ENCODE assay signal across 16 cellular contexts in genomic region chr2:16031848-16032159, GRCh38.
DNase-seq lines count a peak whose midpoint lies in the region; ATAC-seq and TF ChIP-seq lines count a peak whose summit lies in the region.
"Had no signal": no experiment of that assay in that cellular context is flagged by ENCODE, and none has a peak within 500 bp of the region (broad histone marks: within the 10 kb centered on the region; RNA-seq: fewer than 3 reads in every experiment).

No MANE protein-coding gene starts in this region.

- H3K4me1 Mint-ChIP-seq in progenitor cell of endocrine pancreas (ENCODE audit: low read depth): peaks cover 10% of the 10 kb centered on the region
- H3K4me1 Mint-ChIP-seq: activated naive CD4-positive, alpha-beta T cell treated with anti-CD3 and anti-CD28 coated beads, Interleukin-2, amount 10 ng/mL, durations not matched to agents 7 days and 5 days had no signal

- peaks cover 4% of the 10 kb centered on the region for H3K27me3 Mint-ChIP-seq in progenitor cell of endocrine pancreas
- H3K27me3 Mint-ChIP-seq: activated naive CD4-positive, alpha-beta T cell treated with anti-CD3 and anti-CD28 coated beads, Interleukin-2, amount 10 ng/mL, durations not matched to agents 7 days and 5 days had no signal

- H3K27ac ChIP-seq in C4-2B (peak overlapping the region; percentile 49; the same call in 1 of the 2 replicates), Peyer's patch (no peak overlapping the region), lower lobe of right lung (no peak overlapping the region)
- H3K27ac ChIP-seq: heart right ventricle, testis had no signal

- DNase-seq in LoVo (ENCODE audit: low spot score): peak; percentile 36
- DNase-seq in Peyer's patch: peak in 2 of 3 donors; percentile 53 to 63
- peak; percentile 73 for DNase-seq in lower lobe of right lung
- DNase-seq in progenitor cell of endocrine pancreas (ENCODE audit: low spot score, unreplicated experiment): no peak
- DNase-seq: activated CD4-positive, CD25-positive, alpha-beta regulatory T cell treated with anti-CD3 and anti-CD28 coated beads, Interleukin-2, amount 50 U/mL, for 72 hours; activated naive CD4-positive, alpha-beta T cell treated with anti-CD3 and anti-CD28 coated beads, Interleukin-2, amount 10 ng/mL, durations not matched to agents 7 days and 5 days; heart right ventricle; kidney; NCI-H226; T-helper 1 cell; testis had no signal

- no peaks in the 10 kb centered on the region for H3K4me1 ChIP-seq in Peyer's patch
- peaks cover 12% of the 10 kb centered on the region for H3K4me1 ChIP-seq in lower lobe of right lung
- H3K4me1 ChIP-seq: heart right ventricle, testis had no signal

- H3K27me3 ChIP-seq in Peyer's patch: no peaks in the 10 kb centered on the region
- H3K27me3 ChIP-seq in lower lobe of right lung (ENCODE audit: low read depth): no peaks in the 10 kb centered on the region
- H3K27me3 ChIP-seq: testis had no signal

- no peaks in the 10 kb centered on the region for H3K9me3 ChIP-seq in Peyer's patch
- no peaks in the 10 kb centered on the region for H3K9me3 ChIP-seq in lower lobe of right lung
- H3K9me3 ChIP-seq: heart right ventricle, testis had no signal

- H3K27ac Mint-ChIP-seq in progenitor cell of endocrine pancreas: no peak overlapping the region
- H3K27ac Mint-ChIP-seq: activated naive CD4-positive, alpha-beta T cell treated with anti-CD3 and anti-CD28 coated beads, Interleukin-2, amount 10 ng/mL, durations not matched to agents 7 days and 5 days had no signal

- H3K9me3 Mint-ChIP-seq in progenitor cell of endocrine pancreas (ENCODE audit: low read depth): no peaks in the 10 kb centered on the region
- H3K9me3 Mint-ChIP-seq: activated naive CD4-positive, alpha-beta T cell treated with anti-CD3 and anti-CD28 coated beads, Interleukin-2, amount 10 ng/mL, durations not matched to agents 7 days and 5 days had no signal

- no peak overlapping the region for H3K4me3 Mint-ChIP-seq in progenitor cell of endocrine pancreas (ENCODE audit: low read depth)
- H3K4me3 Mint-ChIP-seq: activated naive CD4-positive, alpha-beta T cell treated with anti-CD3 and anti-CD28 coated beads, Interleukin-2, amount 10 ng/mL, durations not matched to agents 7 days and 5 days; brain had no signal

- ATAC-seq in lower lobe of right lung (peak; percentile 56 to 79), HG03565 (IDR thresholded peaks at IDR 0.05; ENCODE audit: unreplicated experiment) (no peak), HG03139 (IDR thresholded peaks at IDR 0.05; ENCODE audit: unreplicated experiment) (no peak), GM19463 (IDR thresholded peaks at IDR 0.05; ENCODE audit: unreplicated experiment) (no peak)
- ATAC-seq: heart right ventricle had no signal

- H3K36me3 ChIP-seq in Peyer's patch (no peaks in the 10 kb centered on the region), lower lobe of right lung (no peaks in the 10 kb centered on the region)
- H3K36me3 ChIP-seq: heart right ventricle had no signal

- no peaks in the 10 kb centered on the region for H3K36me3 Mint-ChIP-seq in progenitor cell of endocrine pancreas (ENCODE audit: insufficient read depth)
- H3K36me3 Mint-ChIP-seq: activated naive CD4-positive, alpha-beta T cell treated with anti-CD3 and anti-CD28 coated beads, Interleukin-2, amount 10 ng/mL, durations not matched to agents 7 days and 5 days; brain had no signal

- TF ChIP-seq CTCF in C4-2B (conservative IDR thresholded peaks at IDR 0.05) (no peak), Peyer's patch (IDR thresholded peaks at IDR 0.05) (no peak), lower lobe of right lung (IDR thresholded peaks at IDR 0.05) (no peak), progenitor cell of endocrine pancreas (IDR thresholded peaks at IDR 0.05; ENCODE audit: unreplicated experiment) (no peak)

- intact Hi-C loops in lower lobe of right lung (cut with DNase I): no loop called here

- H3K4me3 ChIP-seq in Peyer's patch (no peak overlapping the region), lower lobe of right lung (no peak overlapping the region)
- H3K4me3 ChIP-seq: heart right ventricle, testis had no signal

- TF ChIP-seq POLR2A in Peyer's patch (IDR thresholded peaks at IDR 0.05): no peak

Comparison
In these comparisons a context has a peak if more than half of its experiments do, and no peak if none do; other contexts are left out.
1. ATAC-seq: peak in lower lobe of right lung (2 of 2); none in HG03565 (single experiment), HG03139 (single experiment) and GM19463 (single experiment).